In the genomic region with DNA sequence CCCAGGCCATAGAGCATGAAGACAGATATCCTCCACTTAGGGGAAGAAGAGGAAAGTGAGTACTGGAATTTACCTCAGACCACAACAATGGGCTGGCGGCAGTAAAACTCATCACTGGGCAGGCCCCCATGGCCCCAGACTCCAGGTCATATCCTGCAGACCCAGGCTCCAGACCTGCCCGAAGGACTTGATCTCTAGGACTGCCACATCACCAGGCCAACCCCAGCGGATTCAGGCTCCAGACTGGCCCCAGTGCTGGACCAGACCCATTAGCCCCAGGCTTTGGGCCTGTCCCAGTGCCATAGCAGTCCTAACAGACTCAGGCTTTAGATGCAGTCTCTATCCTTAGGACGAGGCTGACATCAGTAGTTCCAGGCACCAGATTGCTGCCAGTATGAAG, we compare ENCODE assay signal across 23 cellular contexts.
DNase-seq lines count a peak whose midpoint lies in the region; ATAC-seq and FAIRE-seq lines count a peak whose summit lies in the region.
"Had no signal": no experiment of that assay in that cellular context is flagged by ENCODE, and none has a peak within 500 bp of the region (broad histone marks: within the 10 kb centered on the region; RNA-seq: fewer than 3 reads in every experiment).

No MANE protein-coding gene starts in this region.

- no peaks in the 10 kb centered on the region for H3K4me1 Mint-ChIP-seq in effector memory CD8-positive, alpha-beta T cell (ENCODE audit: low read depth in 2 of 2)
- H3K4me1 Mint-ChIP-seq: CD14-positive monocyte; CD4-positive, CD25-positive, alpha-beta regulatory T cell had no signal

- ATAC-seq in effector memory CD8-positive, alpha-beta T cell (replicated peaks) = no peak
- ATAC-seq: CD8-positive, alpha-beta T cell; GM12878 had no signal

- DNase-seq in H7 = peak; percentile 6
- peak; percentile 59 for DNase-seq in islet precursor cell
- DNase-seq in urothelium cell line (ENCODE audit: low spot score) = peak; percentile 2
- no peak for DNase-seq in NCI-H2171 (lab: John Stamatoyannopoulos, UW)
- no peak for DNase-seq in effector memory CD8-positive, alpha-beta T cell
- DNase-seq in nucleus accumbens (lab: John Stamatoyannopoulos, UW) = no peak
- DNase-seq: 8988T; ACHN; BE2C; C1 segment of cervical spinal cord; Caco-2; Calu3; CD4-positive, CD25-positive, alpha-beta regulatory T cell; CD8-positive, alpha-beta T cell; DMS79 treated with DMSO at 0.1 percent for 48 hours; GDM1 had no signal

- FAIRE-seq in urothelium cell line (lab: Jason Lieb, UNC) = no peak
- FAIRE-seq: A204.1, D721Med, GM12878, GM12892, GM18507 had no signal

- H3K4me3 ChIP-seq in H7 (ENCODE audit: insufficient read depth, low read depth, low read length) = no peak overlapping the region
- H3K4me3 ChIP-seq: BLaER1, GM12878 had no signal

- H3K36me3 Mint-ChIP-seq in effector memory CD8-positive, alpha-beta T cell (ENCODE audit: insufficient read depth) = no peaks in the 10 kb centered on the region
- H3K36me3 Mint-ChIP-seq: CD14-positive monocyte; CD4-positive, CD25-positive, alpha-beta regulatory T cell; CD8-positive, alpha-beta T cell had no signal

- H3K4me3 Mint-ChIP-seq in effector memory CD8-positive, alpha-beta T cell = no peak overlapping the region
- H3K4me3 Mint-ChIP-seq: CD14-positive monocyte; CD8-positive, alpha-beta T cell had no signal

- peaks cover 0 to 5% of the 10 kb centered on the region in 2 donors for H3K27me3 Mint-ChIP-seq in effector memory CD8-positive, alpha-beta T cell
- H3K27me3 Mint-ChIP-seq: CD4-positive, CD25-positive, alpha-beta regulatory T cell had no signal

- H3K27me3 ChIP-seq in H7 (ENCODE audit: control insufficient read depth, insufficient read depth, low read length) = no peaks in the 10 kb centered on the region
- H3K27me3 ChIP-seq: BE2C had no signal

- H3K36me3 ChIP-seq in H7 (replicated peaks; ENCODE audit: control insufficient read depth, insufficient read depth, low read length) = no peaks in the 10 kb centered on the region
- H3K36me3 ChIP-seq: BE2C, BLaER1 had no signal

- H3K27ac Mint-ChIP-seq in effector memory CD8-positive, alpha-beta T cell = no peak overlapping the region
- H3K27ac Mint-ChIP-seq: CD14-positive monocyte; CD4-positive, CD25-positive, alpha-beta regulatory T cell; CD8-positive, alpha-beta T cell had no signal

- H3K9me3 Mint-ChIP-seq in effector memory CD8-positive, alpha-beta T cell = no peaks in the 10 kb centered on the region
- H3K9me3 Mint-ChIP-seq: CD8-positive, alpha-beta T cell had no signal

Comparison
In these comparisons a context has a peak if more than half of its experiments do, and no peak if none do; other contexts are left out.
1. DNase-seq: peak in H7 (single experiment), islet precursor cell (single experiment) and urothelium cell line (single experiment); none in NCI-H2171 (single experiment), effector memory CD8-positive, alpha-beta T cell (0 of 3) and nucleus accumbens (0 of 56).